Comparison of ENCODE assay signal across 4 cellular contexts in genomic region chr6:29218056-29218455, GRCh38. TPM values are rescaled to one million over a fixed set of nuclear protein-coding genes. Genes with fewer than 3 reads are reported as not detected.
"Had no signal": no experiment of that assay in that cellular context is flagged by ENCODE, and none has a peak within 500 bp of the region (broad histone marks: within the 10 kb centered on the region; RNA-seq: fewer than 3 reads in every experiment).

No MANE protein-coding gene starts in this region.

RNA-seq across cellular contexts. Expression of gene OR2J2, which starts 47.3 kb away (rescaled TPM):
- total RNA-seq: LHCN-M2, M059J, MCF 10A, NCI-H460 had no signal
